ENCODE assay signal across 26 cellular contexts in genomic region chr16:27894441-27894840, GRCh38.
"Had no signal": no experiment of that assay in that cellular context is flagged by ENCODE, and none has a peak within 500 bp of the region (broad histone marks: within the 10 kb centered on the region; RNA-seq: fewer than 3 reads in every experiment).

No MANE protein-coding gene starts in this region.

- ATAC-seq: activated CD8-positive, alpha-beta memory T cell treated with anti-CD3 and anti-CD28 coated beads, Interleukin-2, amount 10 ng/mL, durations not matched to agents 7 days and 5 days; Panc1 had no signal

- DNase-seq: activated CD4-positive, alpha-beta memory T cell treated with anti-CD3 and anti-CD28 coated beads, Interleukin-2, amount 10 ng/mL, durations not matched to agents 7 days and 5 days; activated CD4-positive, alpha-beta T cell treated with anti-CD3 and anti-CD28 coated beads for 1 hour; activated CD4-positive, alpha-beta T cell treated with anti-CD3 and anti-CD28 coated beads for 48 hours; activated CD4-positive, CD25-positive, alpha-beta regulatory T cell; activated CD8-positive, alpha-beta memory T cell treated with anti-CD3 and anti-CD28 coated beads for 24 hours; activated CD8-positive, alpha-beta memory T cell treated with anti-CD3 and anti-CD28 coated beads, Interleukin-2, amount 10 ng/mL, durations not matched to agents 7 days and 5 days; activated CD8-positive, alpha-beta memory T cell treated with anti-CD3 and anti-CD28 coated beads, Interleukin-2, amount 50 U/mL, for 48 hours; activated effector memory CD4-positive, alpha-beta T cell treated with Interleukin-2 at 50 U/mL for 16 hours; activated naive CD4-positive, alpha-beta T cell treated with anti-CD3 and anti-CD28 coated beads, Interleukin-2, amount 50 U/mL, for 16 hours; activated naive CD8-positive, alpha-beta T cell treated with anti-CD3 and anti-CD28 coated beads for 36 hours; activated T-cell treated with anti-CD3 and anti-CD28 coated beads, Interleukin-2, amount 50 U/mL, for 48 hours; amniotic stem cell; aorta; brain microvascular endothelial cell; MM.1S; MV-4-11; NCI-H1092; NCI-H1436 treated with DMSO at 0.1 percent for 48 hours; NCI-H187 treated with DMSO at 0.1 percent for 48 hours; NCI-H2081; NCI-H345; NCI-H524 treated with DMSO at 0.1 percent for 48 hours; SHP77; SJCRH30; WERI-Rb-1 had no signal
